Comparison of ENCODE assay signal across 14 cellular contexts in genomic region chr5:11494340-11494739, GRCh38.
A peak's percentile ranks its signal among the peaks of the same experiment; 100 is the strongest.
DNase-seq lines count a peak whose midpoint lies in the region; TF ChIP-seq lines count a peak whose summit lies in the region.
"Had no signal": no experiment of that assay in that cellular context is flagged by ENCODE, and none has a peak within 500 bp of the region (broad histone marks: within the 10 kb centered on the region; RNA-seq: fewer than 3 reads in every experiment).

No MANE protein-coding gene starts in this region.

- peak; percentile 25 for TF ChIP-seq CTCF in AG09319 (IDR thresholded peaks at IDR 0.05; ENCODE audit: low read depth, low read length)
- TF ChIP-seq CTCF in HEK293 (tag by site-specific recombination; IDR thresholded peaks at IDR 0.05) = no peak
- peak; percentile 66 for TF ChIP-seq CTCF in hepatocyte (IDR thresholded peaks at IDR 0.05; ENCODE audit: poor library complexity)

- no peaks in the 10 kb centered on the region for H3K27me3 ChIP-seq in hepatocyte

- POLR2A ChIA-PET in HEK293 (lab: Yijun Ruan, JAX) = no interaction called here

- no peaks in the 10 kb centered on the region for H3K79me2 ChIP-seq in hepatocyte

- H4K20me1 ChIP-seq in hepatocyte (ENCODE audit: insufficient read depth, poor library complexity, severe bottlenecking) = no peaks in the 10 kb centered on the region

- in situ Hi-C loops in SK-MEL-5 (cut with HindIII; ENCODE audit: low pct_unique_long_range_greater_than_20kb, low sequenced_read_pairs) = no loop called here

- H3K27ac ChIP-seq in HEK293 (ENCODE audit: extremely low read depth, low read depth, low read length) (no peak overlapping the region), hepatocyte (no peak overlapping the region)

- CTCF ChIA-PET in HEK293 (lab: Yijun Ruan, JAX) = no interaction called here

- no peak overlapping the region for H3K4me2 ChIP-seq in hepatocyte

- no peak overlapping the region for H2AFZ ChIP-seq in hepatocyte

- DNase-seq in AG09319 (ENCODE audit: extremely low read depth, low read depth) (no peak), SK-MEL-5 (ENCODE audit: low read depth, low spot score) (peak; percentile 27), hepatocyte (ENCODE audit: low spot score) (no peak), NCI-H1436 (lab: John Stamatoyannopoulos, UW) (no peak), nucleus accumbens (lab: John Stamatoyannopoulos, UW) (no peak), SHP77 treated with DMSO at 0.1 percent for 48 hours (lab: John Stamatoyannopoulos, UW) (no peak)
- DNase-seq in activated CD4-positive, CD25-positive, alpha-beta regulatory T cell (lab: John Stamatoyannopoulos, UW) = no peak
- DNase-seq: activated B cell treated with CpG ODN at 0.5 μM for 24 hours; activated naive CD4-positive, alpha-beta T cell treated with anti-CD3 and anti-CD28 coated beads for 36 hours; Calu3; NCI-H82; stimulated activated naive CD8-positive, alpha-beta T cell treated with anti-CD3 and anti-CD28 coated beads, Interleukin-15, Interleukin-2, amounts not matched to agents 100 U/mL and 50 U/mL, for 24 hours had no signal

- H3K4me1 ChIP-seq in HEK293 (ENCODE audit: control insufficient read depth, insufficient read depth, low read length) (no peaks in the 10 kb centered on the region), hepatocyte (ENCODE audit: insufficient read depth) (no peaks in the 10 kb centered on the region)

- H3K36me3 ChIP-seq in HEK293 (ENCODE audit: control insufficient read depth in 2 of 2, insufficient read depth in 1 of 2, low read length in 2 of 2) = no peaks in the 10 kb centered on the region
- H3K36me3 ChIP-seq in hepatocyte (replicated peaks; ENCODE audit: insufficient read depth, low read depth) = no peaks in the 10 kb centered on the region

- no peaks in the 10 kb centered on the region for H3K9me2 ChIP-seq in hepatocyte (replicated peaks; ENCODE audit: insufficient read depth)

- H3K4me3 ChIP-seq in HEK293 (ENCODE audit: low read depth, low read length) = no peak overlapping the region
- no peak overlapping the region for H3K4me3 ChIP-seq in hepatocyte
- H3K4me3 ChIP-seq: lung had no signal

- H3K9me3 ChIP-seq in HEK293 (ENCODE audit: control insufficient read depth, insufficient read depth, low read depth, low read length) (no peaks in the 10 kb centered on the region), hepatocyte (ENCODE audit: low read depth) (no peaks in the 10 kb centered on the region)

- 37% methylated on average over 3 of the region's 3 CpGs for WGBS in hepatocyte (ENCODE audit: low lambda C conversion rate, missing lambda C conversion rate)

TF ChIP-seq in HEK293, 187 proteins besides CTCF, POLR2A, EP300 and RAD21:
- no peak for TF ChIP-seq ZNF548 (tag by site-specific recombination; IDR thresholded peaks at IDR 0.05)
- peak; percentile 22; the same call in 1 of the 2 replicates for TF ChIP-seq ZNF654 (tag by site-specific recombination; IDR thresholded peaks at IDR 0.05; ENCODE audit: low read depth)
TF ChIP-seq in HEK293: peak in this region for 1.
